ENCODE assay signal across 23 cellular contexts in genomic region chr3:178336336-178336735, GRCh38.
DNase-seq lines count a peak whose midpoint lies in the region; ATAC-seq, FAIRE-seq and TF ChIP-seq lines count a peak whose summit lies in the region.
"Had no signal": no experiment of that assay in that cellular context is flagged by ENCODE, and none has a peak within 500 bp of the region (broad histone marks: within the 10 kb centered on the region; RNA-seq: fewer than 3 reads in every experiment).

No MANE protein-coding gene starts in this region.

- H2BK15ac ChIP-seq in IMR-90 (ENCODE audit: low read depth, low read length), result no peak overlapping the region
- H2BK15ac ChIP-seq in neuronal stem cell (ENCODE audit: low read length), result no peak overlapping the region

- H3K4me3 Mint-ChIP-seq in stimulated activated effector memory CD8-positive, alpha-beta T cell treated with anti-CD3 and anti-CD28 coated beads, Interleukin-12 subunit alpha, Interleukin-12 subunit beta, amount 100 ng/mL, for 72 hours, result no peak overlapping the region
- H3K4me3 Mint-ChIP-seq: B cell; CD4-positive, alpha-beta T cell; CD8-positive, alpha-beta T cell had no signal

- H3K18ac ChIP-seq in IMR-90 (ENCODE audit: low read depth, low read length) (0 out of 2 replicates have a peak overlapping the region, but pooled peaks have one; percentile 25), neuronal stem cell (ENCODE audit: low read length) (no peak overlapping the region)

- no TSS peak for BruUV-seq in IMR-90 (replicated peaks; lab: Mats Ljungman, UMichigan)
- no TSS peak for BruUV-seq in endothelial cell of umbilical vein (replicated peaks; lab: Mats Ljungman, UMichigan)

- no peaks in the 10 kb centered on the region for H3K36me3 ChIP-seq in IMR-90 (ENCODE audit: control insufficient read depth, insufficient read depth, low read length)
- H3K36me3 ChIP-seq in endothelial cell of umbilical vein (ENCODE audit: control insufficient read depth in 2 of 2, extremely low read depth in 1 of 2, insufficient read depth in 2 of 2, low read length in 2 of 2), result no peaks in the 10 kb centered on the region
- H3K36me3 ChIP-seq in neuronal stem cell (replicated peaks in 1 of 2; ENCODE audit: control insufficient read depth in 2 of 2, insufficient read depth in 2 of 2, low read length in 2 of 2), result no peaks in the 10 kb centered on the region
- H3K36me3 ChIP-seq: BLaER1 treated with 17β-estradiol and CSF1 and Interleukin-3, amounts not matched to agents 10 nM and 100 nM had no signal

- H2BK5ac ChIP-seq in IMR-90 (ENCODE audit: low read depth, low read length, poor library complexity, severe bottlenecking) (no peak overlapping the region), neuronal stem cell (ENCODE audit: low read length) (no peak overlapping the region)

- H3K23ac ChIP-seq in IMR-90 (ENCODE audit: low read depth, low read length) (no peak overlapping the region), neuronal stem cell (ENCODE audit: low read depth, low read length, poor library complexity) (no peak overlapping the region)

- H3K9ac ChIP-seq in IMR-90 (ENCODE audit: low read depth, low read length) (no peak overlapping the region), endothelial cell of umbilical vein (replicated peaks; ENCODE audit: extremely low read depth, insufficient read depth, low read length) (no peak overlapping the region), neuronal stem cell (ENCODE audit: low read depth, low read length, poor library complexity) (no peak overlapping the region)
- H3K9ac ChIP-seq: BLaER1 treated with 17β-estradiol and CSF1 and Interleukin-3, amounts not matched to agents 10 nM and 100 nM had no signal

- CTCF ChIA-PET in IMR-90 (lab: Yijun Ruan, JAX), result no interaction called here
- CTCF ChIA-PET in endothelial cell of umbilical vein (lab: Charles Lee), result no interaction called here

- H4K20me1 ChIP-seq in IMR-90 (ENCODE audit: insufficient read depth, low read length) (no peaks in the 10 kb centered on the region), endothelial cell of umbilical vein (replicated peaks; ENCODE audit: control insufficient read depth, extremely low read depth, insufficient read depth, low read length) (no peaks in the 10 kb centered on the region)
- H4K20me1 ChIP-seq: BLaER1 treated with 17β-estradiol and CSF1 and Interleukin-3, amounts not matched to agents 10 nM and 100 nM had no signal

- no peaks in the 10 kb centered on the region for H3K4me1 ChIP-seq in IMR-90 (ENCODE audit: control insufficient read depth, insufficient read depth, low read length)
- H3K4me1 ChIP-seq in endothelial cell of umbilical vein (ENCODE audit: control insufficient read depth, extremely low read depth, insufficient read depth, low read length), result no peaks in the 10 kb centered on the region
- no peaks in the 10 kb centered on the region for H3K4me1 ChIP-seq in neuronal stem cell (ENCODE audit: control insufficient read depth in 2 of 2, insufficient read depth in 1 of 2, low read depth in 1 of 2, low read length in 2 of 2)

- ATAC-seq in IMR-90 (ENCODE audit: low read depth), result no peak
- peak; percentile 72 for ATAC-seq in stimulated activated effector memory CD8-positive, alpha-beta T cell treated with anti-CD3 and anti-CD28 coated beads, Interleukin-12 subunit alpha, Interleukin-12 subunit beta, amount 100 ng/mL, for 72 hours
- ATAC-seq in GM19351 (IDR thresholded peaks at IDR 0.05; ENCODE audit: unreplicated experiment), result no peak
- no peak for ATAC-seq in GM21360 (IDR thresholded peaks at IDR 0.05; ENCODE audit: unreplicated experiment)
- ATAC-seq: CD8-positive, alpha-beta T cell had no signal

- H4K91ac ChIP-seq in IMR-90 (ENCODE audit: insufficient read depth, low read depth, low read length), result no peak overlapping the region
- H4K91ac ChIP-seq in neuronal stem cell (ENCODE audit: low read depth, low read length, poor library complexity), result no peak overlapping the region

- no peak overlapping the region for H2AK9ac ChIP-seq in IMR-90 (replicated peaks; ENCODE audit: low read depth, low read length, poor library complexity)

- no peak overlapping the region for H2BK12ac ChIP-seq in neuronal stem cell (ENCODE audit: low read length)

- H3K79me2 ChIP-seq in endothelial cell of umbilical vein (ENCODE audit: control insufficient read depth, insufficient read depth, low read length), result no peaks in the 10 kb centered on the region

- H3K4me2 ChIP-seq in IMR-90 (ENCODE audit: low read depth, low read length) (no peak overlapping the region), endothelial cell of umbilical vein (ENCODE audit: insufficient read depth, low read length) (no peak overlapping the region), neuronal stem cell (ENCODE audit: insufficient read depth, low read length, poor library complexity, severe bottlenecking) (no peak overlapping the region)
- H3K4me2 ChIP-seq: BLaER1 treated with 17β-estradiol and CSF1 and Interleukin-3, amounts not matched to agents 10 nM and 100 nM had no signal

- H3K27ac ChIP-seq in IMR-90 (ENCODE audit: insufficient read depth, low read length), result no peak overlapping the region
- H3K27ac ChIP-seq in endothelial cell of umbilical vein (ENCODE audit: insufficient read depth, low read depth, low read length), result peak overlapping the region; percentile 2
- no peak overlapping the region for H3K27ac ChIP-seq in neuronal stem cell (replicated peaks; ENCODE audit: low read length)
- H3K27ac ChIP-seq: BLaER1 treated with 17β-estradiol and CSF1 and Interleukin-3, amounts not matched to agents 10 nM and 100 nM; C4-2B had no signal

- H3K4ac ChIP-seq in IMR-90 (ENCODE audit: low read depth, low read length) (no peak overlapping the region), neuronal stem cell (ENCODE audit: low read length) (no peak overlapping the region)

- H3K4me3 ChIP-seq in IMR-90 (ENCODE audit: insufficient read depth, low read depth, low read length) (no peak overlapping the region), endothelial cell of umbilical vein (replicated peaks in 1 of 3; ENCODE audit: insufficient read depth in 1 of 3, low read depth in 1 of 3, low read length in 3 of 3) (no peak overlapping the region), neuronal stem cell (ENCODE audit: low read length in 2 of 2) (no peak overlapping the region)
- H3K4me3 ChIP-seq: BLaER1 treated with 17β-estradiol and CSF1 and Interleukin-3, amounts not matched to agents 10 nM and 100 nM had no signal

- TF ChIP-seq CTCF in IMR-90 (conservative IDR thresholded peaks at IDR 0.05; ENCODE audit: low read depth, low read length) (no peak), endothelial cell of umbilical vein (IDR thresholded peaks at IDR 0.05; ENCODE audit: extremely low read depth in 1 of 2, insufficient read depth in 1 of 2, low read depth in 1 of 2, low read length in 2 of 2) (no peak)

- no peak for FAIRE-seq in endothelial cell of umbilical vein (lab: Jason Lieb, UNC)
- FAIRE-seq: D721Med, G401.6, GM12891, GM18507 had no signal

- in situ Hi-C loops in IMR-90 (cut with MboI; ENCODE audit: low sequenced_read_pairs), result loop anchor here (25.0 kb wide), 1 partner anchor 1274 kb away; no protein-coding TSS in a partner anchor

- TF ChIP-seq RAD21 in IMR-90 (IDR thresholded peaks at IDR 0.05; ENCODE audit: low read length), result no peak

- no peak for TF ChIP-seq POLR2A in IMR-90 (IDR thresholded peaks at IDR 0.05; ENCODE audit: low read depth, low read length)
- no peak for TF ChIP-seq POLR2A in endothelial cell of umbilical vein (IDR thresholded peaks at IDR 0.05; ENCODE audit: low read depth, low read length)

- no peak overlapping the region for H2AK5ac ChIP-seq in IMR-90 (ENCODE audit: low read depth, low read length)
- no peak overlapping the region for H2AK5ac ChIP-seq in neuronal stem cell (ENCODE audit: low read depth, low read length)

- H3K4me1 Mint-ChIP-seq in stimulated activated effector memory CD8-positive, alpha-beta T cell treated with anti-CD3 and anti-CD28 coated beads, Interleukin-12 subunit alpha, Interleukin-12 subunit beta, amount 100 ng/mL, for 72 hours, result peaks cover 10% of the 10 kb centered on the region
- H3K4me1 Mint-ChIP-seq: B cell had no signal

- H3K36me3 Mint-ChIP-seq in stimulated activated effector memory CD8-positive, alpha-beta T cell treated with anti-CD3 and anti-CD28 coated beads, Interleukin-12 subunit alpha, Interleukin-12 subunit beta, amount 100 ng/mL, for 72 hours, result no peaks in the 10 kb centered on the region
- H3K36me3 Mint-ChIP-seq: CD8-positive, alpha-beta T cell had no signal

- dilution Hi-C loops in IMR-90 (cut with HindIII; ENCODE audit: low sequenced_read_pairs, unreplicated experiment), result no loop called here
- dilution Hi-C loops in endothelial cell of umbilical vein (cut with MboI; ENCODE audit: extremely low pct_ligation_motif_present, low sequenced_read_pairs), result no loop called here

- no peak overlapping the region for H2AFZ ChIP-seq in IMR-90 (replicated peaks; ENCODE audit: low read length, poor library complexity)
- H2AFZ ChIP-seq in endothelial cell of umbilical vein (ENCODE audit: low read depth, low read length), result peak overlapping the region; percentile 6
- peak overlapping the region; percentile 53 for H2AFZ ChIP-seq in neuronal stem cell (ENCODE audit: low read length)

- H2BK120ac ChIP-seq in IMR-90 (ENCODE audit: low read depth, low read length) (no peak overlapping the region), neuronal stem cell (ENCODE audit: low read depth, low read length) (no peak overlapping the region)

- WGBS in IMR-90 (ENCODE audit: extremely low coverage in 2 of 2, insufficient read length in 1 of 2), 2 experiments, result no CpG with 5 or more reads among the region's 1 CpG
- no CpG with 5 or more reads among the region's 1 CpG for WGBS in neuronal stem cell (ENCODE audit: extremely low coverage in 2 of 2, insufficient read length in 2 of 2, insufficient replicate concordance in 1 of 2), 2 donors

- POLR2A ChIA-PET in IMR-90 (lab: Charles Lee; ENCODE audit: unreplicated experiment) (no interaction called here), endothelial cell of umbilical vein (lab: Charles Lee) (no interaction called here)

- H4K8ac ChIP-seq in IMR-90 (ENCODE audit: low read depth in 2 of 2, low read length in 2 of 2) (no peak overlapping the region), neuronal stem cell (ENCODE audit: low read depth, low read length) (no peak overlapping the region)

- H3K9me1 ChIP-seq in IMR-90 (ENCODE audit: insufficient read depth, low read length), result 0 out of 2 replicates have a peak, but pooled peaks cover 5% of the 10 kb centered on the region
- no peaks in the 10 kb centered on the region for H3K9me1 ChIP-seq in endothelial cell of umbilical vein (replicated peaks; ENCODE audit: control insufficient read depth, extremely low read depth, insufficient read depth, low read length)

- H3K14ac ChIP-seq in IMR-90 (replicated peaks; ENCODE audit: low read depth, low read length), result no peak overlapping the region
- no peak overlapping the region for H3K14ac ChIP-seq in neuronal stem cell (ENCODE audit: low read length)

- intact Hi-C loops in IMR-90 (cut with micrococcal nuclease), result no loop called here
- intact Hi-C loops in endothelial cell of umbilical vein (cut with micrococcal nuclease), result no loop called here

- no peak overlapping the region for H2BK20ac ChIP-seq in IMR-90 (ENCODE audit: low read depth, low read length)

- DNase-seq in IMR-90 (no peak), endothelial cell of umbilical vein (ENCODE audit: low read depth, low spot score) (peak; percentile 27), neuronal stem cell (ENCODE audit: low spot score) (no peak), hippocampal formation (lab: John Stamatoyannopoulos, UW) (no peak), AML-193 (lab: John Stamatoyannopoulos, UW) (no peak)
- no peak for DNase-seq in stimulated activated effector memory CD8-positive, alpha-beta T cell treated with anti-CD3 and anti-CD28 coated beads, Interleukin-12 subunit alpha, Interleukin-12 subunit beta, amount 100 ng/mL, for 72 hours (ENCODE audit: low spot score in 2 of 2)
- DNase-seq: 8988T; ACHN; Caco-2; Calu3; CD4-positive, alpha-beta T cell; CD8-positive, alpha-beta T cell; DMS79 treated with DMSO at 0.1 percent for 48 hours; GF-D8 had no signal

- no peaks in the 10 kb centered on the region for H3K27me3 ChIP-seq in IMR-90 (ENCODE audit: control insufficient read depth, insufficient read depth, low read length)
- H3K27me3 ChIP-seq in endothelial cell of umbilical vein (ENCODE audit: control insufficient read depth in 2 of 2, insufficient read depth in 2 of 2, low read length in 2 of 2), result no peaks in the 10 kb centered on the region
- H3K27me3 ChIP-seq in neuronal stem cell (ENCODE audit: control insufficient read depth in 3 of 3, insufficient read depth in 3 of 3, low read depth in 1 of 3, low read length in 3 of 3), result no peaks in the 10 kb centered on the region
- H3K27me3 ChIP-seq: BLaER1 treated with 17β-estradiol and CSF1 and Interleukin-3, amounts not matched to agents 10 nM and 100 nM had no signal

- H3K79me1 ChIP-seq in IMR-90 (ENCODE audit: low read depth in 1 of 2, low read length in 2 of 2) (no peaks in the 10 kb centered on the region), neuronal stem cell (ENCODE audit: low read depth, low read length) (no peaks in the 10 kb centered on the region)

- peaks cover 4% of the 10 kb centered on the region for H3K9me3 Mint-ChIP-seq in stimulated activated effector memory CD8-positive, alpha-beta T cell treated with anti-CD3 and anti-CD28 coated beads, Interleukin-12 subunit alpha, Interleukin-12 subunit beta, amount 100 ng/mL, for 72 hours
- H3K9me3 Mint-ChIP-seq: CD4-positive, alpha-beta T cell had no signal

- H3K27ac Mint-ChIP-seq in stimulated activated effector memory CD8-positive, alpha-beta T cell treated with anti-CD3 and anti-CD28 coated beads, Interleukin-12 subunit alpha, Interleukin-12 subunit beta, amount 100 ng/mL, for 72 hours, result no peak overlapping the region
- H3K27ac Mint-ChIP-seq: B cell; CD4-positive, alpha-beta T cell; CD8-positive, alpha-beta T cell had no signal

- no peaks in the 10 kb centered on the region; the same call in 1 of the 2 replicates for H3K9me3 ChIP-seq in IMR-90 (ENCODE audit: control insufficient read depth, insufficient read depth, low read length)
- H3K9me3 ChIP-seq in endothelial cell of umbilical vein (replicated peaks; ENCODE audit: control insufficient read depth, insufficient read depth, low read length), result no peaks in the 10 kb centered on the region
- peaks cover 2 to 6% of the 10 kb centered on the region in 2 donors for H3K9me3 ChIP-seq in neuronal stem cell (replicated peaks in 1 of 2; ENCODE audit: control insufficient read depth in 2 of 2, insufficient read depth in 1 of 2, low read depth in 1 of 2, low read length in 2 of 2)

- H4K5ac ChIP-seq in IMR-90 (ENCODE audit: low read depth, low read length), result no peak overlapping the region; the same call in 1 of the 2 replicates

- no peak overlapping the region for H3K56ac ChIP-seq in IMR-90 (ENCODE audit: extremely low read depth, insufficient read depth, low read length)
